ENCODE assay signal across 14 cellular contexts in genomic region chr9:96382175-96382574, GRCh38. TPM values are rescaled to one million over a fixed set of nuclear protein-coding genes. Genes with fewer than 3 reads are reported as not detected.
DNase-seq lines count a peak whose midpoint lies in the region; ATAC-seq and TF ChIP-seq lines count a peak whose summit lies in the region.
"Had no signal": no experiment of that assay in that cellular context is flagged by ENCODE, and none has a peak within 500 bp of the region (broad histone marks: within the 10 kb centered on the region; RNA-seq: fewer than 3 reads in every experiment).

No MANE protein-coding gene starts in this region.

- peak overlapping the region; percentile 83 for H3K27ac Mint-ChIP-seq in osteocyte (ENCODE audit: unreplicated experiment)

- peak overlapping the region; percentile 87 for H3K4me3 ChIP-seq in endocrine pancreas (ENCODE audit: control insufficient read depth, insufficient read depth, low read length)

- DNase-seq in Daoy (ENCODE audit: low read depth) (peak; percentile 67), M059J (ENCODE audit: low read depth) (peak; percentile 48), osteocyte (ENCODE audit: extremely low spot score, unreplicated experiment) (peak; percentile 23), foreskin melanocyte (no peak), NCI-H1105 treated with DMSO at 0.1 percent for 48 hours (lab: John Stamatoyannopoulos, UW) (no peak)
- DNase-seq: activated CD8-positive, alpha-beta memory T cell treated with anti-CD3 and anti-CD28 coated beads for 24 hours; aorta; DMS79 treated with DMSO at 0.1 percent for 48 hours; KG1; NCI-H526 had no signal

- H3K27me3 Mint-ChIP-seq in osteocyte (ENCODE audit: unreplicated experiment) = no peaks in the 10 kb centered on the region
- H3K27me3 Mint-ChIP-seq: memory B cell had no signal

- H3K9me3 Mint-ChIP-seq in osteocyte (ENCODE audit: unreplicated experiment) = no peaks in the 10 kb centered on the region
- H3K9me3 Mint-ChIP-seq: memory B cell had no signal

- H3K9me3 ChIP-seq in endocrine pancreas (ENCODE audit: control insufficient read depth, low read length) = no peaks in the 10 kb centered on the region
- H3K9me3 ChIP-seq: gastroesophageal sphincter had no signal

- H3K4me3 Mint-ChIP-seq in osteocyte (ENCODE audit: unreplicated experiment) = no peak overlapping the region

- peaks cover 11% of the 10 kb centered on the region for H3K36me3 Mint-ChIP-seq in osteocyte (ENCODE audit: unreplicated experiment)

- ATAC-seq in HG03521 (IDR thresholded peaks at IDR 0.05; ENCODE audit: unreplicated experiment) = no peak

- no peak for TF ChIP-seq CTCF in osteocyte (IDR thresholded peaks at IDR 0.05)

- no peak overlapping the region for H3K9ac ChIP-seq in endocrine pancreas (ENCODE audit: control insufficient read depth, insufficient read depth, low read length)

- no peaks in the 10 kb centered on the region for H3K4me1 ChIP-seq in endocrine pancreas (ENCODE audit: control insufficient read depth, insufficient read depth, low read length)

- H3K4me1 Mint-ChIP-seq in osteocyte (ENCODE audit: unreplicated experiment) = peaks cover 50% of the 10 kb centered on the region

- no peaks in the 10 kb centered on the region for H3K27me3 ChIP-seq in endocrine pancreas (ENCODE audit: control insufficient read depth, insufficient read depth, low read length)
- H3K27me3 ChIP-seq: gastroesophageal sphincter had no signal

- H3K36me3 ChIP-seq in endocrine pancreas (ENCODE audit: control insufficient read depth, insufficient read depth, low read length) = no peaks in the 10 kb centered on the region

RNA-seq across cellular contexts. Expression of gene SLC35D2, which starts 1.3 kb away (rescaled TPM):
- total RNA-seq in Daoy (2014; rRNA removed; shearing (Covaris generic)) = 17.2 and 18.6 TPM in 2 replicates
- total RNA-seq in M059J (2014; rRNA removed; shearing (Covaris generic)) = 32.1 and 51.3 TPM in 2 replicates
- 18.3 and 20.2 TPM in 2 replicates for total RNA-seq in osteocyte

RNA-seq across cellular contexts. Expression of gene ZNF367, which starts 36.0 kb away (rescaled TPM):
- 23.8 and 28.8 TPM in 2 replicates for total RNA-seq in Daoy (2014; rRNA removed; shearing (Covaris generic))
- 18.5 and 28.3 TPM in 2 replicates for total RNA-seq in M059J (2014; rRNA removed; shearing (Covaris generic))
- total RNA-seq in osteocyte = 2.1 and 2.3 TPM in 2 replicates

Comparison
In these comparisons a context has a peak if more than half of its experiments do, and no peak if none do; other contexts are left out.
1. DNase-seq: peak in Daoy (single experiment), M059J (single experiment) and osteocyte (single experiment); none in foreskin melanocyte (single experiment) and NCI-H1105 treated with DMSO at 0.1 percent for 48 hours (single experiment).